ENCODE assay signal across 9 cellular contexts in genomic region chr2:28956890-28957289, GRCh38. TPM values are rescaled to one million over a fixed set of nuclear protein-coding genes. Genes with fewer than 3 reads are reported as not detected.
DNase-seq lines count a peak whose midpoint lies in the region; ATAC-seq, FAIRE-seq and TF ChIP-seq lines count a peak whose summit lies in the region.
"Had no signal": no experiment of that assay in that cellular context is flagged by ENCODE, and none has a peak within 500 bp of the region (broad histone marks: within the 10 kb centered on the region; RNA-seq: fewer than 3 reads in every experiment).

No MANE protein-coding gene starts in this region.

- H3K27me3 ChIP-seq in astrocyte (ENCODE audit: insufficient read depth, low read length), result no peaks in the 10 kb centered on the region
- H3K27me3 ChIP-seq in mesendoderm (ENCODE audit: insufficient read depth, low read length, poor library complexity), result no peaks in the 10 kb centered on the region

- H3K9ac ChIP-seq in astrocyte (ENCODE audit: low read length), result no peak overlapping the region
- H3K9ac ChIP-seq in mesendoderm (ENCODE audit: low read length), result no peak overlapping the region

- H3K36me3 ChIP-seq in astrocyte (ENCODE audit: insufficient read depth, low read length), result no peaks in the 10 kb centered on the region
- H3K36me3 ChIP-seq in mesendoderm (ENCODE audit: control insufficient read depth, insufficient read depth, low read length), result no peaks in the 10 kb centered on the region

- no peak for TF ChIP-seq EP300 in Ishikawa (IDR thresholded peaks at IDR 0.05; ENCODE audit: borderline replicate concordance)

- peaks cover 12% of the 10 kb centered on the region for H3K4me1 Mint-ChIP-seq in astrocyte (ENCODE audit: low read depth, unreplicated experiment)

- no peak overlapping the region for H2AFZ ChIP-seq in astrocyte (ENCODE audit: low read depth, low read length)

- H4K5ac ChIP-seq in mesendoderm (ENCODE audit: low read length), result no peak overlapping the region

- H3K4me1 ChIP-seq in astrocyte (ENCODE audit: insufficient read depth, low read length) (no peaks in the 10 kb centered on the region), mesendoderm (ENCODE audit: control insufficient read depth, low read depth, low read length) (no peaks in the 10 kb centered on the region)

- H4K8ac ChIP-seq in mesendoderm (ENCODE audit: low read depth, low read length), result no peak overlapping the region

- peak overlapping the region; percentile 41 for H3K27ac Mint-ChIP-seq in astrocyte (ENCODE audit: unreplicated experiment)

- FAIRE-seq in D721Med (lab: Jason Lieb, UNC) (no peak), astrocyte (lab: Jason Lieb, UNC) (no peak)

- H2AK5ac ChIP-seq in mesendoderm (ENCODE audit: low read length), result no peak overlapping the region

- TF ChIP-seq RAD21 in Ishikawa (IDR thresholded peaks at IDR 0.05; ENCODE audit: low read depth), result peak; percentile 55

- H4K20me1 ChIP-seq in astrocyte (ENCODE audit: insufficient read depth, low read length), result peaks cover 8% of the 10 kb centered on the region

- H3K23ac ChIP-seq in mesendoderm (ENCODE audit: low read length), result no peak overlapping the region

- TF ChIP-seq CTCF in D721Med (IDR thresholded peaks at IDR 0.05; ENCODE audit: insufficient read depth, missing control alignments) (peak; percentile 46), astrocyte (IDR thresholded peaks at IDR 0.05; ENCODE audit: insufficient read depth, low read depth, low read length) (peak; percentile 27)

- DNase-seq in D721Med (ENCODE audit: insufficient read length, low spot score) (no peak), astrocyte (ENCODE audit: low read depth) (no peak), mesendoderm (peak; percentile 57), OCI-M1 (lab: John Stamatoyannopoulos, UW) (no peak)
- no peak for DNase-seq in activated CD4-positive, alpha-beta T cell treated with anti-CD3 and anti-CD28 coated beads for 1 hour

- no peak overlapping the region for H3K4ac ChIP-seq in mesendoderm (ENCODE audit: low read depth, low read length)

- peak overlapping the region; percentile 73 for H3K4me3 Mint-ChIP-seq in astrocyte (ENCODE audit: unreplicated experiment)

- no peaks in the 10 kb centered on the region for H3K9me3 Mint-ChIP-seq in astrocyte (ENCODE audit: unreplicated experiment)

- H3K9me3 ChIP-seq in astrocyte (ENCODE audit: insufficient read depth, low read depth, low read length), result no peaks in the 10 kb centered on the region

- H3K79me2 ChIP-seq in astrocyte (ENCODE audit: insufficient read depth, low read length), result no peaks in the 10 kb centered on the region
- H3K79me2 ChIP-seq in mesendoderm (ENCODE audit: control insufficient read depth, insufficient read depth, low read length), result no peaks in the 10 kb centered on the region

- H3K4me3 ChIP-seq in astrocyte (ENCODE audit: insufficient read depth, low read depth, low read length) (no peak overlapping the region), mesendoderm (ENCODE audit: low read length) (no peak overlapping the region)
- H3K4me3 ChIP-seq: coronary artery had no signal

- H3K27ac ChIP-seq in astrocyte (ENCODE audit: low read depth, low read length), result no peak overlapping the region
- H3K27ac ChIP-seq in mesendoderm (ENCODE audit: low read depth, low read length), result no peak overlapping the region
- H3K27ac ChIP-seq: coronary artery had no signal

- no CpG with 5 or more reads among the region's 15 CpGs for WGBS in mesendoderm (ENCODE audit: extremely low coverage, insufficient coverage, low lambda C conversion rate)

- no peaks in the 10 kb centered on the region for H3K79me1 ChIP-seq in mesendoderm (ENCODE audit: low read length)

- H2BK5ac ChIP-seq in mesendoderm (ENCODE audit: low read length), result no peak overlapping the region

- H3K27me3 Mint-ChIP-seq in astrocyte (ENCODE audit: low read depth, unreplicated experiment), result no peaks in the 10 kb centered on the region

- no peaks in the 10 kb centered on the region for H3K36me3 Mint-ChIP-seq in astrocyte (ENCODE audit: low read depth, unreplicated experiment)

- no peak overlapping the region for H3K4me2 ChIP-seq in astrocyte (ENCODE audit: low read length)
- H3K4me2 ChIP-seq in mesendoderm (ENCODE audit: low read length), result no peak overlapping the region

- ATAC-seq in GM18909 (IDR thresholded peaks at IDR 0.05; ENCODE audit: poor library complexity, unreplicated experiment) (no peak), HG03196 (IDR thresholded peaks at IDR 0.05; ENCODE audit: unreplicated experiment) (no peak)

- H3K56ac ChIP-seq in mesendoderm (ENCODE audit: low read length), result no peak overlapping the region

- no peak overlapping the region for H3K18ac ChIP-seq in mesendoderm (ENCODE audit: low read length)

- no peak overlapping the region for H2BK120ac ChIP-seq in mesendoderm (ENCODE audit: low read depth, low read length)

- no peak overlapping the region for H2BK15ac ChIP-seq in mesendoderm (replicated peaks; ENCODE audit: low read depth)

TF ChIP-seq in Ishikawa, 13 proteins besides CTCF, POLR2A, EP300 and RAD21:
- TF ChIP-seq TEAD4 (IDR thresholded peaks at IDR 0.05), result no peak
- no peak for TF ChIP-seq TCF12 (IDR thresholded peaks at IDR 0.05; ENCODE audit: low read depth)

RNA-seq across cellular contexts. Expression of gene TOGARAM2, which starts 24.2 kb away (rescaled TPM):
- total RNA-seq in astrocyte, result 0.38 and 0.73 TPM in 2 replicates
- 0.17 TPM for polyA plus RNA-seq in mesendoderm (2013, experiment 1 of 2)
- polyA plus RNA-seq in mesendoderm (2013, experiment 2 of 2), result 0.24 TPM
